In the genomic region with DNA sequence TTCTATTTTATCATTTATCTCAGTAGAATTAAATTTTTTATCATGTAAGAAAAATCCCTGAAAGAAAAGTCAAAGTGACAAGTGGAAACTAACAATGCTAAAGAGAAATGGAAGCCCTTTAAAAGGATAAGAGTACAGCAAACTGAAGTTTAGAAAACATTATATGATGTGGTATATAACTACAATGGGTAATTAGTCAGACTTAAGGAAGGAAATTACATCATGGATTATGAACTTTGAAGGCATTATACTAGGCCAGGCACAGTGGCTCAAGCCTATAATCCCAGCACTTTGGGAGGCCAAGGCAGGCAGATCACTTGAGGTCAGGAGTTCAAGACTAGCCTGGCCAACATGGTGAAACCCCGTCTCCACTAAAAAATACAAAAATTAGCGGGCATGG, we compare ENCODE assay signal across 8 cellular contexts. TPM values are rescaled to one million over a fixed set of nuclear protein-coding genes. Genes with fewer than 3 reads are reported as not detected.
DNase-seq lines count a peak whose midpoint lies in the region; ATAC-seq and TF ChIP-seq lines count a peak whose summit lies in the region.
"Not testable (repeated sequence)": the region's sequence is repeated elsewhere in the genome, so short reads cannot be mapped to it uniquely, and the experiment has no call there.

No MANE protein-coding gene starts in this region.

- not testable (repeated sequence) for H3K9ac ChIP-seq in BLaER1 treated with 17β-estradiol and CSF1 and Interleukin-3, amounts not matched to agents 10 nM and 100 nM

- H3K36me3 Mint-ChIP-seq in activated CD4-positive, alpha-beta T cell treated with anti-CD3 and anti-CD28 coated beads for 36 hours (ENCODE audit: low read depth); activated naive CD8-positive, alpha-beta T cell; natural killer cell: not testable (repeated sequence)

- not testable (repeated sequence) for H3K27me3 ChIP-seq in BLaER1 treated with 17β-estradiol and CSF1 and Interleukin-3, amounts not matched to agents 10 nM and 100 nM

- not testable (repeated sequence) for H3K4me3 ChIP-seq in BLaER1 treated with 17β-estradiol and CSF1 and Interleukin-3, amounts not matched to agents 10 nM and 100 nM; epithelial cell of esophagus (ENCODE audit: low read length)

- POLR2A ChIA-PET in activated CD4-positive, alpha-beta T cell treated with anti-CD3 and anti-CD28 coated beads for 36 hours (lab: Charles Lee) = not testable (repeated sequence)

- not testable (repeated sequence) for TF ChIP-seq CTCF in epithelial cell of esophagus (IDR thresholded peaks at IDR 0.05; ENCODE audit: insufficient read depth, low read depth, low read length, missing control alignments); natural killer cell (IDR thresholded peaks at IDR 0.05)

- not testable (repeated sequence) for H3K27me3 Mint-ChIP-seq in activated CD4-positive, alpha-beta T cell treated with anti-CD3 and anti-CD28 coated beads for 36 hours; activated naive CD8-positive, alpha-beta T cell; natural killer cell (ENCODE audit: low read depth in 2 of 2); stimulated activated naive CD8-positive, alpha-beta T cell treated with anti-CD3 and anti-CD28 coated beads, Interleukin-15, amount 100 ng/mL, for 72 hours

- H3K9me3 Mint-ChIP-seq in activated CD4-positive, alpha-beta T cell treated with anti-CD3 and anti-CD28 coated beads for 36 hours (ENCODE audit: low read depth); activated naive CD8-positive, alpha-beta T cell (ENCODE audit: low read depth); natural killer cell; stimulated activated naive CD8-positive, alpha-beta T cell treated with anti-CD3 and anti-CD28 coated beads, Interleukin-15, amount 100 ng/mL, for 72 hours: not testable (repeated sequence)

- intact Hi-C loops in activated CD4-positive, alpha-beta T cell treated with anti-CD3 and anti-CD28 coated beads for 36 hours (cut with DNase I, micrococcal nuclease) = loop anchor here in 1 of 2 experiments (10.0 kb wide), 1 partner anchor 739 kb away; no protein-coding TSS in a partner anchor
- intact Hi-C loops in natural killer cell (cut with micrococcal nuclease) = not testable (repeated sequence)

- not testable (repeated sequence) for H3K4me3 Mint-ChIP-seq in activated CD4-positive, alpha-beta T cell treated with anti-CD3 and anti-CD28 coated beads for 36 hours; activated naive CD8-positive, alpha-beta T cell; natural killer cell; stimulated activated naive CD8-positive, alpha-beta T cell treated with anti-CD3 and anti-CD28 coated beads, Interleukin-15, amount 100 ng/mL, for 72 hours

- peaks cover 25 to 41% (median 36%) of the 10 kb centered on the region in 10 experiments for H3K4me1 ChIP-seq in BLaER1 treated with 17β-estradiol and CSF1 and Interleukin-3, amounts not matched to agents 10 nM and 100 nM

- not testable (repeated sequence) for H3K27ac Mint-ChIP-seq in activated CD4-positive, alpha-beta T cell treated with anti-CD3 and anti-CD28 coated beads for 36 hours; stimulated activated naive CD8-positive, alpha-beta T cell treated with anti-CD3 and anti-CD28 coated beads, Interleukin-15, amount 100 ng/mL, for 72 hours
- peak overlapping the region; percentile 69 for H3K27ac Mint-ChIP-seq in activated naive CD8-positive, alpha-beta T cell
- peak overlapping the region; percentile 77 to 82 for H3K27ac Mint-ChIP-seq in natural killer cell

- H4K20me1 ChIP-seq in BLaER1 treated with 17β-estradiol and CSF1 and Interleukin-3, amounts not matched to agents 10 nM and 100 nM = peaks cover 0 to 29% (median 0%) of the 10 kb centered on the region in 11 experiments; a peak in 8 of 22 replicates

- CTCF ChIA-PET in activated CD4-positive, alpha-beta T cell treated with anti-CD3 and anti-CD28 coated beads for 36 hours (lab: Charles Lee) = not testable (repeated sequence)

- ATAC-seq in activated CD4-positive, alpha-beta T cell treated with anti-CD3 and anti-CD28 coated beads for 36 hours = peak; percentile 79
- not testable (repeated sequence) for ATAC-seq in natural killer cell
- ATAC-seq in stimulated activated naive CD8-positive, alpha-beta T cell treated with anti-CD3 and anti-CD28 coated beads, Interleukin-15, amount 100 ng/mL, for 72 hours = peak; percentile 66

- H3K36me3 ChIP-seq in BLaER1 treated with 17β-estradiol and CSF1 and Interleukin-3, amounts not matched to agents 10 nM and 100 nM = peaks cover 13 to 26% (median 18%) of the 10 kb centered on the region in 11 experiments; a peak in 20 of 22 replicates

- H3K4me2 ChIP-seq in BLaER1 treated with 17β-estradiol and CSF1 and Interleukin-3, amounts not matched to agents 10 nM and 100 nM = peak overlapping the region in 10 of 11 experiments; percentile 11 to 77 (median 46); a peak in 19 of 22 replicates

- peaks cover 39% of the 10 kb centered on the region for H3K4me1 Mint-ChIP-seq in activated CD4-positive, alpha-beta T cell treated with anti-CD3 and anti-CD28 coated beads for 36 hours
- peaks cover 37% of the 10 kb centered on the region for H3K4me1 Mint-ChIP-seq in activated naive CD8-positive, alpha-beta T cell (ENCODE audit: low read depth)
- H3K4me1 Mint-ChIP-seq in natural killer cell = peaks cover 21 to 24% of the 10 kb centered on the region in 2 donors
- peaks cover 35% of the 10 kb centered on the region for H3K4me1 Mint-ChIP-seq in stimulated activated naive CD8-positive, alpha-beta T cell treated with anti-CD3 and anti-CD28 coated beads, Interleukin-15, amount 100 ng/mL, for 72 hours

- H3K27ac ChIP-seq in BLaER1 treated with 17β-estradiol and CSF1 and Interleukin-3, amounts not matched to agents 10 nM and 100 nM = peak overlapping the region in 4 of 11 experiments; percentile 21 to 71 (median 66); a peak in 6 of 22 replicates

- DNase-seq in GF-D8 (lab: John Stamatoyannopoulos, UW) = peak; percentile 20
- peak; percentile 48 for DNase-seq in MV-4-11 (lab: John Stamatoyannopoulos, UW)
- DNase-seq in activated CD4-positive, alpha-beta T cell treated with anti-CD3 and anti-CD28 coated beads for 36 hours; natural killer cell; stimulated activated naive CD8-positive, alpha-beta T cell treated with anti-CD3 and anti-CD28 coated beads, Interleukin-15, amount 100 ng/mL, for 72 hours: not testable (repeated sequence)
- peak; percentile 17 for DNase-seq in epithelial cell of esophagus (ENCODE audit: low read depth)

- H3K9me3 ChIP-seq in BLaER1 treated with 17β-estradiol and CSF1 and Interleukin-3, amounts not matched to agents 10 nM and 100 nM (replicated peaks in 1 of 11) = not testable (repeated sequence)

RNA-seq across cellular contexts. Expression of gene DYM, which starts 47.0 kb away (rescaled TPM):
- 10 to 100 TPM; 66.1 to 67.3 TPM for total RNA-seq in activated CD4-positive, alpha-beta T cell treated with anti-CD3 and anti-CD28 coated beads for 36 hours
- 10 to 100 TPM; 78.2 to 81.3 (median 78.4) TPM for total RNA-seq in natural killer cell
